ENCODE assay signal across 9 cellular contexts in the genomic region with DNA sequence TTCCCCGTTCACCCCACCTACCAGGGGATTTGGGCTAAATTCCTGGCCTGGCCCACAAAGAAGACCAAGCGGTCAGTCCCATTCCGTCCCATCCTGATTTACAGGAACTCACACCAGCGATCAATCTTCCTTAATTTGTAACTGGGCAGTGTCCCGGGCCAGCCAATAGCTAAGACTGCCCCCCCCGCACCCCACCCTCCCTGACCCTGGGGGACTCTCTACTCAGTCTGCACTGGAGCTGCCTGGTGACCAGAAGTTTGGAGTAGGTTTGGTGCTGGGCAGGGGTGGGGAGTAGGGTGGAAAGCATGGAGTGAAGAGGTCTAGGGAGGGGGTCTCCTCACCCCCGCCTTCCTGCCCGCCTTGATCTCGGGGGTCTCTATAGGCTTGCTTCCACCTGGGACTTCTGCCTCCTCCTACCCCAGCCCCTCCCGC. TPM values are rescaled to one million over a fixed set of nuclear protein-coding genes. Genes with fewer than 3 reads are reported as not detected.
DNase-seq lines count a peak whose midpoint lies in the region; FAIRE-seq and TF ChIP-seq lines count a peak whose summit lies in the region.
"Had no signal": no experiment of that assay in that cellular context is flagged by ENCODE, and none has a peak within 500 bp of the region (broad histone marks: within the 10 kb centered on the region; RNA-seq: fewer than 3 reads in every experiment).

A gene (plus strand): TSS at position 225 of the 432 bp plus-strand sequence. CDS start 586 bp downstream, outside the sequence.

- peak within 1 kb of the TSS; percentile 6 for H2AK5ac ChIP-seq in trophoblast cell (ENCODE audit: low read length)

- H4K12ac ChIP-seq in trophoblast cell (ENCODE audit: low read depth, low read length), result peak within 1 kb of the TSS; percentile 63

- H3K4me3 Mint-ChIP-seq in astrocyte (ENCODE audit: unreplicated experiment), result peak within 1 kb of the TSS; percentile 83

- H3K4me1 ChIP-seq in astrocyte (ENCODE audit: insufficient read depth, low read length) (no peaks in the 10 kb centered on the region), left ventricle myocardium inferior (peaks cover 27% of the 10 kb centered on the region), trophoblast cell (ENCODE audit: control insufficient read depth in 1 of 2, insufficient read depth in 2 of 2, low read length in 2 of 2) (peaks cover 14 to 28% of the 10 kb centered on the region in 2 experiments)

- peak within 1 kb of the TSS; percentile 66 for H2BK12ac ChIP-seq in trophoblast cell (ENCODE audit: low read length)

- H4K91ac ChIP-seq in trophoblast cell (ENCODE audit: low read depth, low read length), result peak within 1 kb of the TSS; percentile 88

- H3K14ac ChIP-seq in trophoblast cell (ENCODE audit: low read length), result peak within 1 kb of the TSS; percentile 88

- H3K27me3 ChIP-seq in astrocyte (ENCODE audit: insufficient read depth, low read length) (peaks cover 19% of the 10 kb centered on the region), left ventricle myocardium inferior (ENCODE audit: low read depth) (peaks cover 25% of the 10 kb centered on the region), trophoblast cell (ENCODE audit: insufficient read depth, low read length) (no peaks in the 10 kb centered on the region)

- peak within 1 kb of the TSS; percentile 46 for H3K4ac ChIP-seq in trophoblast cell (ENCODE audit: low read depth, low read length)

- peaks cover 9% of the 10 kb centered on the region for H3K79me1 ChIP-seq in trophoblast cell (ENCODE audit: low read length)

- H3K9me3 Mint-ChIP-seq in astrocyte (ENCODE audit: unreplicated experiment), result no peaks in the 10 kb centered on the region

- H2AFZ ChIP-seq in astrocyte (ENCODE audit: low read depth, low read length) (peak within 1 kb of the TSS; percentile 30), trophoblast cell (ENCODE audit: insufficient read depth, low read length, poor library complexity) (peak within 1 kb of the TSS; percentile 79)

- H3K4me3 ChIP-seq in AG10803 (ENCODE audit: low read length), result peak within 1 kb of the TSS; percentile 68
- H3K4me3 ChIP-seq in astrocyte (ENCODE audit: insufficient read depth, low read depth, low read length), result peak within 1 kb of the TSS; percentile 10
- H3K4me3 ChIP-seq in left ventricle myocardium inferior, result peak within 1 kb of the TSS; percentile 70
- H3K4me3 ChIP-seq in trophoblast cell (ENCODE audit: low read depth, low read length), result peak within 1 kb of the TSS; percentile 52

- peak within 1 kb of the TSS; percentile 85 for H3K18ac ChIP-seq in trophoblast cell (ENCODE audit: low read length)

- H3K4me1 Mint-ChIP-seq in astrocyte (ENCODE audit: low read depth, unreplicated experiment), result peaks cover 25% of the 10 kb centered on the region

- FAIRE-seq in astrocyte (lab: Jason Lieb, UNC), result no peak

- peak within 1 kb of the TSS; percentile 68 for H2BK5ac ChIP-seq in trophoblast cell (ENCODE audit: low read depth, low read length, poor library complexity)

- WGBS in trophoblast cell (ENCODE audit: extremely low coverage, insufficient coverage, insufficient read length), result no CpG with 5 or more reads among the region's 10 CpGs

- no peaks in the 10 kb centered on the region for H3K36me3 Mint-ChIP-seq in astrocyte (ENCODE audit: low read depth, unreplicated experiment)

- H3K27ac ChIP-seq in astrocyte (ENCODE audit: low read depth, low read length) (no peak within 1 kb of the TSS), left ventricle myocardium inferior (replicated peaks) (peak within 1 kb of the TSS; percentile 93), trophoblast cell (ENCODE audit: low read depth, low read length) (peak within 1 kb of the TSS; percentile 75)

- H3K27me3 Mint-ChIP-seq in astrocyte (ENCODE audit: low read depth, unreplicated experiment), result peaks cover 6% of the 10 kb centered on the region

- H3K79me2 ChIP-seq in astrocyte (ENCODE audit: insufficient read depth, low read length) (no peaks in the 10 kb centered on the region), trophoblast cell (ENCODE audit: control insufficient read depth, insufficient read depth, low read length, poor library complexity) (no peaks in the 10 kb centered on the region)

- no peaks in the 10 kb centered on the region for H3K9me3 ChIP-seq in astrocyte (ENCODE audit: insufficient read depth, low read depth, low read length)
- H3K9me3 ChIP-seq in left ventricle myocardium inferior (replicated peaks), result no peaks in the 10 kb centered on the region
- no peaks in the 10 kb centered on the region for H3K9me3 ChIP-seq in trophoblast cell (ENCODE audit: insufficient read depth, low read depth, low read length)

- peak within 1 kb of the TSS; percentile 66 for H4K8ac ChIP-seq in trophoblast cell (ENCODE audit: low read depth, low read length)

- peak; percentile 15 for DNase-seq in AG10803 (ENCODE audit: low read depth)
- DNase-seq in astrocyte (ENCODE audit: low read depth), result no peak
- DNase-seq in left ventricle myocardium inferior, result peak; percentile 79
- DNase-seq in trophoblast cell, result no peak
- DNase-seq in stimulated activated CD4-positive, alpha-beta T cell treated with anti-CD3 and anti-CD28 coated beads, Interleukin-1b, Interleukin-23, amount 100 ng/mL, for 48 hours, result no peak
- no peak for DNase-seq in NCI-H69 (lab: John Stamatoyannopoulos, UW)
- DNase-seq in HT-29 (ENCODE audit: low spot score), result no peak
- DNase-seq in dermis blood vessel endothelial cell, result no peak
- DNase-seq: NCI-H526 treated with DMSO at 0.1 percent for 48 hours had no signal

- no peaks in the 10 kb centered on the region for H4K20me1 ChIP-seq in astrocyte (ENCODE audit: insufficient read depth, low read length)

- no peak within 1 kb of the TSS for H3K9ac ChIP-seq in astrocyte (ENCODE audit: low read length)
- no peak within 1 kb of the TSS for H3K9ac ChIP-seq in trophoblast cell (ENCODE audit: low read length)

- H2BK120ac ChIP-seq in trophoblast cell (ENCODE audit: insufficient read depth, low read length, poor library complexity), result peak within 1 kb of the TSS; percentile 85

- no peaks in the 10 kb centered on the region for H3K36me3 ChIP-seq in astrocyte (ENCODE audit: insufficient read depth, low read length)
- peaks cover 7% of the 10 kb centered on the region for H3K36me3 ChIP-seq in left ventricle myocardium inferior
- no peaks in the 10 kb centered on the region for H3K36me3 ChIP-seq in trophoblast cell (ENCODE audit: control insufficient read depth in 1 of 2, insufficient read depth in 2 of 2, low read length in 2 of 2)

- H3K27ac Mint-ChIP-seq in astrocyte (ENCODE audit: unreplicated experiment), result peak within 1 kb of the TSS; percentile 66

- H3K4me2 ChIP-seq in astrocyte (ENCODE audit: low read length) (peak within 1 kb of the TSS; percentile 55), trophoblast cell (ENCODE audit: low read length) (peak within 1 kb of the TSS; percentile 61)

- H3K23ac ChIP-seq in trophoblast cell (ENCODE audit: low read length), result no peak within 1 kb of the TSS

- intact Hi-C loops in left ventricle myocardium inferior (cut with micrococcal nuclease), result no loop called here

- no peak for TF ChIP-seq CTCF in AG10803 (conservative IDR thresholded peaks at IDR 0.05; ENCODE audit: low read length)
- no peak for TF ChIP-seq CTCF in astrocyte (IDR thresholded peaks at IDR 0.05; ENCODE audit: insufficient read depth, low read depth, low read length)
- no peak for TF ChIP-seq CTCF in left ventricle myocardium inferior (IDR thresholded peaks at IDR 0.05; ENCODE audit: borderline replicate concordance)

RNA-seq across cellular contexts. Expression of the gene that starts here (rescaled TPM):
- total RNA-seq in astrocyte, result 62.5 and 92.1 TPM in 2 replicates
- 94.6 TPM for total RNA-seq in left ventricle myocardium inferior
- polyA plus RNA-seq in trophoblast cell (2013), result 42.0 and 48.8 TPM in 2 replicates
- not detected in 2 replicates for total RNA-seq in HT-29 (2014; rRNA removed; shearing (Covaris generic))
- total RNA-seq in dermis blood vessel endothelial cell, result 0.19 and 0.85 TPM in 2 replicates

Comparison
In these comparisons a context has a peak if more than half of its experiments do, and no peak if none do; other contexts are left out.
1. RNA of the gene that starts here (total RNA-seq): 94.6 TPM in left ventricle myocardium inferior (single experiment) and 62.5 to 92.1 TPM in astrocyte; 0.19 to 0.85 TPM in dermis blood vessel endothelial cell and not detected in HT-29; every median in the first group is over 10 times any median in the second.
2. DNase-seq: peak in AG10803 (single experiment) and left ventricle myocardium inferior (single experiment); none in astrocyte (single experiment), trophoblast cell (0 of 2), stimulated activated CD4-positive, alpha-beta T cell treated with anti-CD3 and anti-CD28 coated beads, Interleukin-1b, Interleukin-23, amount 100 ng/mL, for 48 hours (single experiment), NCI-H69 (single experiment), HT-29 (single experiment) and dermis blood vessel endothelial cell (single experiment).
3. H3K4me3 ChIP-seq: peak in every context shown above with its lines; median percentile 70 in left ventricle myocardium inferior; 68 in AG10803; 52 in trophoblast cell; 10 in astrocyte.